ENCODE assay signal across 25 cellular contexts in genomic region chr10:100570518-100570865, GRCh38. TPM values are rescaled to one million over a fixed set of nuclear protein-coding genes. Genes with fewer than 3 reads are reported as not detected.
DNase-seq lines count a peak whose midpoint lies in the region; ATAC-seq and TF ChIP-seq lines count a peak whose summit lies in the region.
"Had no signal": no experiment of that assay in that cellular context is flagged by ENCODE, and none has a peak within 500 bp of the region (broad histone marks: within the 10 kb centered on the region; RNA-seq: fewer than 3 reads in every experiment).

No MANE protein-coding gene starts in this region.

- TF ChIP-seq POLR2A in sigmoid colon (IDR thresholded peaks at IDR 0.05) = no peak

- no peak for TF ChIP-seq EP300 in sigmoid colon (IDR thresholded peaks at IDR 0.05)

- TF ChIP-seq CTCF in GM23338 (conservative IDR thresholded peaks at IDR 0.05; ENCODE audit: low read depth in 2 of 2) (no peak), neural progenitor cell (IDR thresholded peaks at IDR 0.05) (no peak), sigmoid colon (IDR thresholded peaks at IDR 0.05) (no peak)

- H3K9ac ChIP-seq in NT2/D1 (ENCODE audit: insufficient read length, low read depth) = peak overlapping the region; percentile 81
- H3K9ac ChIP-seq in neural progenitor cell = no peak overlapping the region
- H3K9ac ChIP-seq: KMS-11 had no signal

- no peaks in the 10 kb centered on the region for H3K36me3 Mint-ChIP-seq in GM23338 (ENCODE audit: low read depth)
- H3K36me3 Mint-ChIP-seq in neural progenitor cell = no peaks in the 10 kb centered on the region
- H3K36me3 Mint-ChIP-seq: activated CD8-positive, alpha-beta memory T cell treated with anti-CD3 and anti-CD28 coated beads, Interleukin-2, amount 10 ng/mL, durations not matched to agents 7 days and 5 days had no signal

- no peaks in the 10 kb centered on the region for H4K20me1 ChIP-seq in GM23338 (replicated peaks; ENCODE audit: insufficient read depth)
- no peaks in the 10 kb centered on the region for H4K20me1 ChIP-seq in neural progenitor cell (ENCODE audit: low read depth)

- no peaks in the 10 kb centered on the region for H3K79me2 ChIP-seq in GM23338 (replicated peaks; ENCODE audit: insufficient read depth)
- no peaks in the 10 kb centered on the region for H3K79me2 ChIP-seq in neural progenitor cell (ENCODE audit: low read depth)

- intact Hi-C loops in sigmoid colon (cut with DNase I) = no loop called here

- H3K27me3 Mint-ChIP-seq in GM23338 (ENCODE audit: insufficient read depth, low read depth, poor library complexity) (peaks cover 19% of the 10 kb centered on the region), neural progenitor cell (ENCODE audit: insufficient read depth, low read depth) (peaks cover 4% of the 10 kb centered on the region)

- H3K27ac ChIP-seq in GM23338 (ENCODE audit: low read depth) (no peak overlapping the region), iPS DF 6.9 (ENCODE audit: low read length) (no peak overlapping the region), neural progenitor cell (no peak overlapping the region), sigmoid colon (no peak overlapping the region)
- H3K27ac ChIP-seq: body of pancreas, KMS-11, thoracic aorta, VCaP had no signal

- H3K4me1 Mint-ChIP-seq in GM23338 (no peaks in the 10 kb centered on the region; the same call in 2 of the 3 replicates), neural progenitor cell (peaks cover 9% of the 10 kb centered on the region)
- H3K4me1 Mint-ChIP-seq: activated CD8-positive, alpha-beta memory T cell treated with anti-CD3 and anti-CD28 coated beads, Interleukin-2, amount 10 ng/mL, durations not matched to agents 7 days and 5 days had no signal

- H3K9me3 ChIP-seq in NT2/D1 (ENCODE audit: insufficient read depth, low read length) (no peaks in the 10 kb centered on the region), iPS DF 6.9 (ENCODE audit: control insufficient read depth, insufficient read depth, low read length) (no peaks in the 10 kb centered on the region), neural progenitor cell (ENCODE audit: low read depth) (no peaks in the 10 kb centered on the region), sigmoid colon (no peaks in the 10 kb centered on the region)
- H3K9me3 ChIP-seq: BE2C, body of pancreas, thoracic aorta had no signal

- H3K9me3 Mint-ChIP-seq in GM23338 = no peaks in the 10 kb centered on the region
- no peaks in the 10 kb centered on the region for H3K9me3 Mint-ChIP-seq in neural progenitor cell
- H3K9me3 Mint-ChIP-seq: activated T-cell treated with anti-CD3 and anti-CD28 coated beads, Interleukin-2, amount 50 U/mL, for 72 hours had no signal

- WGBS in iPS DF 6.9 (ENCODE audit: insufficient coverage, insufficient read length) = 100% methylated on average over 1 of the region's 8 CpGs
- 57 to 67% methylated on average over 8 of the region's 8 CpGs for WGBS in sigmoid colon, 2 donors

- no peak overlapping the region for H3K4me3 Mint-ChIP-seq in GM23338
- H3K4me3 Mint-ChIP-seq in neural progenitor cell = no peak overlapping the region
- H3K4me3 Mint-ChIP-seq: activated CD8-positive, alpha-beta memory T cell treated with anti-CD3 and anti-CD28 coated beads, Interleukin-2, amount 10 ng/mL, durations not matched to agents 7 days and 5 days; activated T-cell treated with anti-CD3 and anti-CD28 coated beads, Interleukin-2, amount 50 U/mL, for 72 hours had no signal

- H3K4me1 ChIP-seq in GM23338 (ENCODE audit: insufficient read depth) = no peaks in the 10 kb centered on the region
- peaks cover 6% of the 10 kb centered on the region for H3K4me1 ChIP-seq in NT2/D1 (ENCODE audit: insufficient read depth, insufficient read length)
- peaks cover 3% of the 10 kb centered on the region; the same call in 1 of the 2 replicates for H3K4me1 ChIP-seq in iPS DF 6.9 (ENCODE audit: control insufficient read depth, insufficient read depth, low read length)
- H3K4me1 ChIP-seq in neural progenitor cell = no peaks in the 10 kb centered on the region
- no peaks in the 10 kb centered on the region for H3K4me1 ChIP-seq in sigmoid colon
- H3K4me1 ChIP-seq: BE2C, body of pancreas had no signal

- no peak for DNase-seq in GM23338 (ENCODE audit: low spot score)
- no peak for DNase-seq in NT2/D1 (ENCODE audit: low read depth, low spot score)
- DNase-seq in iPS DF 6.9 (ENCODE audit: low read depth, low spot score) = no peak
- DNase-seq in neural progenitor cell (ENCODE audit: low spot score) = no peak
- no peak for DNase-seq in sigmoid colon
- DNase-seq in NCI-H2029 treated with DMSO at 0.1 percent for 48 hours (lab: John Stamatoyannopoulos, UW) = no peak
- DNase-seq: ACHN; activated CD4-positive, alpha-beta T cell treated with anti-CD3 and anti-CD28 coated beads, Interleukin-2, amount 50 U/mL, for 1 hour; activated CD8-positive, alpha-beta memory T cell treated with anti-CD3 and anti-CD28 coated beads, Interleukin-2, amount 10 ng/mL, durations not matched to agents 7 days and 5 days; activated naive CD4-positive, alpha-beta T cell treated with Interleukin-2 at 50 U/mL for 16 hours; activated T-cell treated with anti-CD3 and anti-CD28 coated beads, Interleukin-2, amount 50 U/mL, for 72 hours; BE2C; DMS153; HCEC 1CT; kidney glomerular epithelial cell; NCI-H1436; NCI-H446 treated with DMSO at 0.1 percent for 48 hours; stimulated activated naive CD4-positive, alpha-beta T cell treated with Interleukin-2 at 50 U/mL for 16 hours; T-helper 9 cell had no signal

- H3K4me3 ChIP-seq in GM23338 (peak overlapping the region; percentile 85; the same call in 1 of the 2 replicates), NT2/D1 (ENCODE audit: insufficient read length, low read depth) (peak overlapping the region; percentile 73), iPS DF 6.9 (ENCODE audit: low read length) (peak overlapping the region; percentile 56; the same call in 1 of the 2 replicates), neural progenitor cell (peak overlapping the region; percentile 60), sigmoid colon (no peak overlapping the region)
- H3K4me3 ChIP-seq: thoracic aorta had no signal

- H3K36me3 ChIP-seq in GM23338 (ENCODE audit: insufficient read depth) (no peaks in the 10 kb centered on the region), NT2/D1 (ENCODE audit: insufficient read depth, insufficient read length, low read length) (no peaks in the 10 kb centered on the region), iPS DF 6.9 (ENCODE audit: control insufficient read depth, insufficient read depth, low read length) (no peaks in the 10 kb centered on the region), neural progenitor cell (no peaks in the 10 kb centered on the region), sigmoid colon (no peaks in the 10 kb centered on the region)
- H3K36me3 ChIP-seq: BE2C, thoracic aorta had no signal

- no peaks in the 10 kb centered on the region for H3F3A ChIP-seq in GM23338 (replicated peaks; ENCODE audit: low read depth)
- peaks cover 5% of the 10 kb centered on the region for H3F3A ChIP-seq in neural progenitor cell (ENCODE audit: low read depth)

- H2AFZ ChIP-seq in GM23338 (no peak overlapping the region; the same call in 1 of the 2 replicates), neural progenitor cell (replicated peaks) (no peak overlapping the region)

- no peak overlapping the region for H3K27ac Mint-ChIP-seq in GM23338
- H3K27ac Mint-ChIP-seq in neural progenitor cell = no peak overlapping the region
- H3K27ac Mint-ChIP-seq: activated CD8-positive, alpha-beta memory T cell treated with anti-CD3 and anti-CD28 coated beads, Interleukin-2, amount 10 ng/mL, durations not matched to agents 7 days and 5 days; activated T-cell treated with anti-CD3 and anti-CD28 coated beads, Interleukin-2, amount 50 U/mL, for 72 hours; progenitor cell of endocrine pancreas had no signal

- no peak for ATAC-seq in GM23338
- no peak for ATAC-seq in GM21576 (IDR thresholded peaks at IDR 0.05; ENCODE audit: unreplicated experiment)
- ATAC-seq: activated CD8-positive, alpha-beta memory T cell treated with anti-CD3 and anti-CD28 coated beads, Interleukin-2, amount 10 ng/mL, durations not matched to agents 7 days and 5 days had no signal

- peak overlapping the region; percentile 84 for H3K4me2 ChIP-seq in GM23338
- peak overlapping the region; percentile 75 for H3K4me2 ChIP-seq in neural progenitor cell
- H3K4me2 ChIP-seq: KMS-11 had no signal

- H3K27me3 ChIP-seq in GM23338 (ENCODE audit: insufficient read depth) (peaks cover 20% of the 10 kb centered on the region), NT2/D1 (ENCODE audit: insufficient read depth, insufficient read length) (peaks cover 12% of the 10 kb centered on the region), iPS DF 6.9 (ENCODE audit: control insufficient read depth, insufficient read depth, low read length) (no peaks in the 10 kb centered on the region), neural progenitor cell (peaks cover 96% of the 10 kb centered on the region), sigmoid colon (peaks cover 5 to 79% (median 37%) of the 10 kb centered on the region in 3 donors)
- H3K27me3 ChIP-seq: BE2C, body of pancreas had no signal

- no peaks in the 10 kb centered on the region for H3K9me2 ChIP-seq in GM23338 (ENCODE audit: insufficient read depth)

TF ChIP-seq in GM23338, 12 proteins besides CTCF, POLR2A, EP300 and RAD21 (continues in another document):
- no peak for TF ChIP-seq EZH2 (IDR thresholded peaks at IDR 0.05; ENCODE audit: low read depth, unreplicated experiment)
- no peak for TF ChIP-seq EZH2phosphoT487 (IDR thresholded peaks at IDR 0.05; ENCODE audit: unreplicated experiment)

RNA-seq across cellular contexts. Expression of gene HIF1AN, which starts 34.7 kb away (rescaled TPM):
- total RNA-seq in GM23338 (2014; rRNA removed; shearing (Covaris generic)) = 25.3 and 26.3 TPM in 2 replicates
- 9.1 and 9.9 TPM in 2 replicates for polyA plus RNA-seq in GM23338 (2016; fragmentation: Nextera tagmentation; extraction: Ambion mirVana)
- 24.2 and 26.4 TPM in 2 replicates for total RNA-seq in neural progenitor cell (ENCODE audit: low replicate concordance)
- total RNA-seq in sigmoid colon = 10 to 100 TPM; 13.2 to 23.8 (median 13.9) TPM
- 10 to 100 TPM in 1 of 3 donors, 1 to 10 TPM in 2; 4.2 to 11.1 (median 5.3) TPM for polyA plus RNA-seq in sigmoid colon

RNA-seq across cellular contexts. Expression of gene NDUFB8, which starts 40.8 kb away (rescaled TPM):
- 131 and 133 TPM in 2 replicates for total RNA-seq in GM23338 (2014; rRNA removed; shearing (Covaris generic))
- polyA plus RNA-seq in GM23338 (2016; fragmentation: Nextera tagmentation; extraction: Ambion mirVana) = 464 and 520 TPM in 2 replicates
- 124 and 144 TPM in 2 replicates for total RNA-seq in neural progenitor cell (ENCODE audit: low replicate concordance)
- 100 to 1,000 TPM; 232 to 449 (median 299) TPM for total RNA-seq in sigmoid colon
- polyA plus RNA-seq in sigmoid colon = 100 to 1,000 TPM; 359 to 419 (median 391) TPM

RNA-seq across cellular contexts. Expression of gene SEC31B, which starts 50.8 kb away (rescaled TPM):
- total RNA-seq in GM23338 (2014; rRNA removed; shearing (Covaris generic)) = 5.8 and 6.7 TPM in 2 replicates
- 2.9 TPM in 2 replicates for polyA plus RNA-seq in GM23338 (2016; fragmentation: Nextera tagmentation; extraction: Ambion mirVana)
- total RNA-seq in neural progenitor cell (ENCODE audit: low replicate concordance) = 8.8 and 11.6 TPM in 2 replicates
- 10 to 100 TPM in 1 of 4 donors, 1 to 10 TPM in 3; 3.9 to 19.4 (median 6.4) TPM for total RNA-seq in sigmoid colon
- 10 to 100 TPM in 1 of 3 donors, under 1 TPM in 2; 0.60 to 10.1 (median 0.92) TPM for polyA plus RNA-seq in sigmoid colon

Comparison
In these comparisons a context has a peak if more than half of its experiments do, and no peak if none do; other contexts are left out.
1. H3K4me3 ChIP-seq: peak in GM23338 (single experiment), NT2/D1 (single experiment), iPS DF 6.9 (single experiment) and neural progenitor cell (single experiment); none in sigmoid colon (0 of 4).